ENCODE assay signal across 12 cellular contexts in the genomic region with DNA sequence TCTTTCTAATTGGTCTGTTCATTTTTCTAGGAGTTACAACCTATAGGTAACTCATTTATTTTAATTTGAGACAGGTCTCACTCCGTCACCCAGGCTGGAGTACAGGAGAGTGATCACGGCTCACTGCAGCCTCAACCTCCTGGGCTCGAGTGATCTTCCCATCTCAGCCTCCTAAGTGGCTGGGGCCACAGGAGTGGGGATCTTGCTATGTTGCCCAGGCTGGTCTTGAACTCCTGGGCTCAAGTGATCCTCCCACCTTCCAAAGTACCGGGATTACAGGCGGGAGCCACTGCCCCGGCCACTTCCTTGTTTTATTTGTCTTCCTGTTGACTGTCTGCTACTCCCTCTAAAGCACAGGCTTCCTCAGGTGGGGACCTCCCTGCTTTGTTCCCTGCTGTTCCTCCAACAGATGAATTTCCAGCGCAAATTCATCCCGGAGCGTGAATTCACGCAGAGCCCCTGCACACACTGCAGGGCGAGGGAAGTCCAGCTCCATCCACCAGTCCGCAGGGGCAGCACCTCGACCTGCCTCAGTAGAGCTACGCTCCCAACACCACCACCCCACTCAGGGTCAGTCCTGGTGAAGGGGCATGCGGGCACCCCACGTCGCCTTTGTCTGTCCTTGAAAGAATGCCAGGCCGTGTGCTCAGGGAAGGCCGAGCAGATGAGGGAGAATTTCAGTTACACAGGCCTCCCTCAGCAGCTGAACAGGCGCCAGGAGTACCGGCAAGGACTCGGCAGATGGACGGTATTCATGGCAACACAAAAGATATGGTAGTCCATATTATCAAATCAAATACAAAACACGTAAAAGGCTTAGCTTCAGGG. TPM values are rescaled to one million over a fixed set of nuclear protein-coding genes. Genes with fewer than 3 reads are reported as not detected.
A peak's percentile ranks its signal among the peaks of the same experiment; 100 is the strongest.
DNase-seq lines count a peak whose midpoint lies in the region; ATAC-seq and TF ChIP-seq lines count a peak whose summit lies in the region.
"Had no signal": no experiment of that assay in that cellular context is flagged by ENCODE, and none has a peak within 500 bp of the region (broad histone marks: within the 10 kb centered on the region; RNA-seq: fewer than 3 reads in every experiment).

No MANE protein-coding gene starts in this region.

- 95% methylated on average over 16 of the region's 24 CpGs for WGBS in SK-N-SH (ENCODE audit: low lambda C conversion rate)

- H3K9me3 ChIP-seq in Caco-2, result no peaks in the 10 kb centered on the region
- no peaks in the 10 kb centered on the region for H3K9me3 ChIP-seq in OCI-LY1 (ENCODE audit: low read length)
- H3K9me3 ChIP-seq in left ventricle myocardium inferior (replicated peaks), result no peaks in the 10 kb centered on the region
- H3K9me3 ChIP-seq in SK-N-SH, result no peaks in the 10 kb centered on the region
- H3K9me3 ChIP-seq: BE2C had no signal

- no peak for TF ChIP-seq EP300 in SK-N-SH (IDR thresholded peaks at IDR 0.05; ENCODE audit: borderline replicate concordance in 1 of 2, low read depth in 1 of 2, low read length in 1 of 2)

- H3K4me1 ChIP-seq in Caco-2 (peaks cover 4% of the 10 kb centered on the region), OCI-LY1 (ENCODE audit: insufficient read depth, low read length, severe bottlenecking) (peaks cover 73% of the 10 kb centered on the region), left ventricle myocardium inferior (peaks cover 65% of the 10 kb centered on the region), SK-N-SH (ENCODE audit: control insufficient read depth in 1 of 2, insufficient read depth in 2 of 2, low read depth in 1 of 2, low read length in 1 of 2) (peaks cover 4 to 6% of the 10 kb centered on the region in 2 experiments; a peak in 3 of 4 replicates)

- H3K27me3 Mint-ChIP-seq in Caco-2 (ENCODE audit: insufficient read depth, unreplicated experiment), result no peaks in the 10 kb centered on the region
- no peaks in the 10 kb centered on the region for H3K27me3 Mint-ChIP-seq in activated CD4-positive, alpha-beta T cell treated with anti-CD3 and anti-CD28 coated beads for 36 hours

- no peak for DNase-seq in Caco-2
- DNase-seq in NCI-H1417 (lab: John Stamatoyannopoulos, UW), result peak in 2 of 3 experiments; percentile 84 to 93
- no peak for DNase-seq in left ventricle myocardium inferior
- no peak for DNase-seq in activated CD4-positive, alpha-beta T cell treated with anti-CD3 and anti-CD28 coated beads, Interleukin-2, amount 50 U/mL, for 48 hours
- no peak for DNase-seq in activated CD4-positive, alpha-beta T cell treated with anti-CD3 and anti-CD28 coated beads for 36 hours
- no peak for DNase-seq in SK-N-SH
- DNase-seq: BE2C, natural killer cell, NCI-H226 had no signal

- CTCF ChIA-PET in Caco-2 (lab: Charles Lee), result no interaction called here
- CTCF ChIA-PET in activated CD4-positive, alpha-beta T cell treated with anti-CD3 and anti-CD28 coated beads for 36 hours (lab: Charles Lee), result interaction anchor here (1.3 kb wide), 1 partner anchor 12 kb away, joined by 3 read pairs; no protein-coding TSS in a partner anchor
- CTCF ChIA-PET in SK-N-SH (lab: Yijun Ruan, JAX), result interaction anchor here (0.6 to 5.0 kb wide), 5 partner anchors 13 to 69 kb away, joined by 3 to 35 read pairs (median 7); a partner anchor contains a TSS

- H3K27ac ChIP-seq in OCI-LY1 (ENCODE audit: low read depth, low read length, poor library complexity, severe bottlenecking) (peak overlapping the region; percentile 89), left ventricle myocardium inferior (replicated peaks) (peak overlapping the region; percentile 78), SK-N-SH (ENCODE audit: low read depth in 2 of 2, low read length in 1 of 2) (no peak overlapping the region)

- H3K27ac Mint-ChIP-seq in Caco-2 (ENCODE audit: unreplicated experiment), result peak overlapping the region; percentile 42
- H3K27ac Mint-ChIP-seq in activated CD4-positive, alpha-beta T cell treated with anti-CD3 and anti-CD28 coated beads for 36 hours, result no peak overlapping the region
- H3K27ac Mint-ChIP-seq: natural killer cell had no signal

- H3K9ac ChIP-seq in OCI-LY1 (ENCODE audit: low read length), result peak overlapping the region; percentile 40; the same call in 1 of the 2 replicates
- no peak overlapping the region for H3K9ac ChIP-seq in SK-N-SH

- H3K9me2 ChIP-seq in OCI-LY1 (ENCODE audit: low read depth, low read length), result no peaks in the 10 kb centered on the region
- no peaks in the 10 kb centered on the region for H3K9me2 ChIP-seq in SK-N-SH

- no peak for ATAC-seq in HG03342 (IDR thresholded peaks at IDR 0.05; ENCODE audit: unreplicated experiment)
- ATAC-seq in activated CD4-positive, alpha-beta T cell treated with anti-CD3 and anti-CD28 coated beads for 36 hours, result no peak
- ATAC-seq: natural killer cell had no signal

- H3K36me3 Mint-ChIP-seq in Caco-2 (ENCODE audit: insufficient read depth, unreplicated experiment), result peaks cover 18% of the 10 kb centered on the region
- H3K36me3 Mint-ChIP-seq in activated CD4-positive, alpha-beta T cell treated with anti-CD3 and anti-CD28 coated beads for 36 hours (ENCODE audit: low read depth), result peaks cover 20% of the 10 kb centered on the region
- H3K36me3 Mint-ChIP-seq: natural killer cell had no signal

- no TSS peak for BruUV-seq in Caco-2 (replicated peaks; lab: Mats Ljungman, UMichigan)

- no peak overlapping the region for H3K4me3 Mint-ChIP-seq in Caco-2 (ENCODE audit: unreplicated experiment)
- H3K4me3 Mint-ChIP-seq in activated CD4-positive, alpha-beta T cell treated with anti-CD3 and anti-CD28 coated beads for 36 hours, result no peak overlapping the region
- H3K4me3 Mint-ChIP-seq: natural killer cell had no signal

- H3K4me1 Mint-ChIP-seq in Caco-2 (ENCODE audit: low read depth, unreplicated experiment), result peaks cover 14% of the 10 kb centered on the region
- peaks cover 18% of the 10 kb centered on the region for H3K4me1 Mint-ChIP-seq in activated CD4-positive, alpha-beta T cell treated with anti-CD3 and anti-CD28 coated beads for 36 hours

- no peak for TF ChIP-seq CTCF in Caco-2 (IDR thresholded peaks at IDR 0.05; ENCODE audit: insufficient read depth in 1 of 2, low read depth in 1 of 2, low read length in 1 of 2, severe bottlenecking in 1 of 2, unreplicated experiment in 1 of 2)
- TF ChIP-seq CTCF in OCI-LY1 (IDR thresholded peaks at IDR 0.05; ENCODE audit: low read length), result no peak
- TF ChIP-seq CTCF in left ventricle myocardium inferior (IDR thresholded peaks at IDR 0.05; ENCODE audit: borderline replicate concordance), result no peak
- no peak for TF ChIP-seq CTCF in SK-N-SH (IDR thresholded peaks at IDR 0.05)

- H3K79me2 ChIP-seq in OCI-LY1 (ENCODE audit: insufficient read depth, low read length), result peaks cover 48% of the 10 kb centered on the region
- peaks cover 35% of the 10 kb centered on the region for H3K79me2 ChIP-seq in SK-N-SH (ENCODE audit: insufficient read depth)

- H3K4me3 ChIP-seq in Caco-2 (ENCODE audit: low read depth, low read length) (no peak overlapping the region), OCI-LY1 (ENCODE audit: low read depth, low read length, poor library complexity, severe bottlenecking) (peak overlapping the region; percentile 40), left ventricle myocardium inferior (peak overlapping the region; percentile 17), SK-N-SH (ENCODE audit: low read depth in 2 of 2, low read length in 1 of 2) (no peak overlapping the region)

- no peak for TF ChIP-seq RAD21 in SK-N-SH (IDR thresholded peaks at IDR 0.05; ENCODE audit: low read length)

- H3K27me3 ChIP-seq in Caco-2 (replicated peaks; ENCODE audit: control insufficient read depth, insufficient read depth, low read length) (no peaks in the 10 kb centered on the region), OCI-LY1 (ENCODE audit: insufficient read depth, low read length) (no peaks in the 10 kb centered on the region), left ventricle myocardium inferior (ENCODE audit: low read depth) (no peaks in the 10 kb centered on the region), SK-N-SH (ENCODE audit: insufficient read depth) (no peaks in the 10 kb centered on the region)
- H3K27me3 ChIP-seq: BE2C had no signal

- H2AFZ ChIP-seq in OCI-LY1 (ENCODE audit: low read length) (no peak overlapping the region), SK-N-SH (ENCODE audit: low read depth) (no peak overlapping the region)

- H3K9me3 Mint-ChIP-seq in Caco-2 (ENCODE audit: unreplicated experiment), result no peaks in the 10 kb centered on the region
- no peaks in the 10 kb centered on the region for H3K9me3 Mint-ChIP-seq in activated CD4-positive, alpha-beta T cell treated with anti-CD3 and anti-CD28 coated beads for 36 hours (ENCODE audit: low read depth)
- H3K9me3 Mint-ChIP-seq: natural killer cell had no signal

- H3K4me2 ChIP-seq in OCI-LY1 (ENCODE audit: low read length) (peak overlapping the region; percentile 84), SK-N-SH (no peak overlapping the region)

- POLR2A ChIA-PET in Caco-2 (lab: Charles Lee), result no interaction called here
- POLR2A ChIA-PET in activated CD4-positive, alpha-beta T cell treated with anti-CD3 and anti-CD28 coated beads for 36 hours (lab: Charles Lee), result no interaction called here
- POLR2A ChIA-PET in SK-N-SH (lab: Yijun Ruan, JAX), result no interaction called here

- no peaks in the 10 kb centered on the region for H4K20me1 ChIP-seq in OCI-LY1 (ENCODE audit: insufficient read depth, low read length)
- peaks cover 67% of the 10 kb centered on the region for H4K20me1 ChIP-seq in SK-N-SH (ENCODE audit: insufficient read depth)

- peaks cover 9% of the 10 kb centered on the region; the same call in 1 of the 2 replicates for H3F3A ChIP-seq in OCI-LY1 (ENCODE audit: insufficient read depth, low read length)
- no peaks in the 10 kb centered on the region for H3F3A ChIP-seq in SK-N-SH (replicated peaks; ENCODE audit: insufficient read depth)

- H3K36me3 ChIP-seq in Caco-2 (ENCODE audit: control insufficient read depth, insufficient read depth, low read length), result peaks cover 1% of the 10 kb centered on the region
- peaks cover 65% of the 10 kb centered on the region for H3K36me3 ChIP-seq in OCI-LY1 (ENCODE audit: insufficient read depth, low read length)
- peaks cover 13% of the 10 kb centered on the region for H3K36me3 ChIP-seq in left ventricle myocardium inferior
- H3K36me3 ChIP-seq in SK-N-SH (replicated peaks in 1 of 2; ENCODE audit: control insufficient read depth in 1 of 2, insufficient read depth in 2 of 2, low read length in 1 of 2), result peaks cover 0 to 24% of the 10 kb centered on the region in 2 experiments

- intact Hi-C loops in Caco-2 (cut with micrococcal nuclease; ENCODE audit: unreplicated experiment) (no loop called here), left ventricle myocardium inferior (cut with micrococcal nuclease) (no loop called here)
- intact Hi-C loops in activated CD4-positive, alpha-beta T cell treated with anti-CD3 and anti-CD28 coated beads for 36 hours (cut with DNase I, micrococcal nuclease), result no loop called here

RNA-seq across cellular contexts. Expression of a gene that starts 6.3 kb away (rescaled TPM):
- total RNA-seq in Caco-2 (2022) (26.9 and 29.6 TPM in 2 replicates), left ventricle myocardium inferior (8.0 TPM)
- total RNA-seq in activated CD4-positive, alpha-beta T cell treated with anti-CD3 and anti-CD28 coated beads for 36 hours, result 10 to 100 TPM; 18.1 to 21.2 TPM
- polyA plus RNA-seq in SK-N-SH (2012; rRNA removed), result 25.5 and 26.6 TPM in 2 replicates
- 20.2 and 23.7 TPM in 2 replicates for polyA plus RNA-seq in SK-N-SH (2012; cell fraction: cytosol; rRNA removed)
- polyA plus RNA-seq in SK-N-SH (2012; cell fraction: nucleus; rRNA removed), result 31.2 and 37.5 TPM in 2 replicates

RNA-seq across cellular contexts. Expression of a gene that starts 34.4 kb away (rescaled TPM):
- total RNA-seq in Caco-2 (2022) (1.1 and 1.2 TPM in 2 replicates), left ventricle myocardium inferior (not detected)
- total RNA-seq in activated CD4-positive, alpha-beta T cell treated with anti-CD3 and anti-CD28 coated beads for 36 hours, result not detected
- polyA plus RNA-seq in SK-N-SH (2012; rRNA removed), result not detected in 2 replicates
- polyA plus RNA-seq in SK-N-SH (2012; cell fraction: cytosol; rRNA removed), result not detected in 2 replicates
- 0.02 and 0.04 TPM in 2 replicates for polyA plus RNA-seq in SK-N-SH (2012; cell fraction: nucleus; rRNA removed)
- polyA plus RNA-seq: keratinocyte had no signal

Comparison
In these comparisons a context has a peak if more than half of its experiments do, and no peak if none do; other contexts are left out.
1. DNase-seq: peak in NCI-H1417 (2 of 3); none in Caco-2 (0 of 2), left ventricle myocardium inferior (single experiment), activated CD4-positive, alpha-beta T cell treated with anti-CD3 and anti-CD28 coated beads, Interleukin-2, amount 50 U/mL, for 48 hours (0 of 2), activated CD4-positive, alpha-beta T cell treated with anti-CD3 and anti-CD28 coated beads for 36 hours (single experiment) and SK-N-SH (single experiment).
2. H3K4me3 ChIP-seq: peak in OCI-LY1 (single experiment) and left ventricle myocardium inferior (single experiment); none in Caco-2 (single experiment) and SK-N-SH (0 of 2).
3. H3K27ac ChIP-seq: peak in OCI-LY1 (single experiment) and left ventricle myocardium inferior (single experiment); none in SK-N-SH (0 of 2).